Comparison of ENCODE assay signal across 13 cellular contexts in genomic region chr5:168860081-168860480, GRCh38.
"Had no signal": no experiment of that assay in that cellular context is flagged by ENCODE, and none has a peak within 500 bp of the region (broad histone marks: within the 10 kb centered on the region; RNA-seq: fewer than 3 reads in every experiment).

No MANE protein-coding gene starts in this region.

- ATAC-seq: effector memory CD8-positive, alpha-beta T cell; esophagus mucosa; foreskin keratinocyte; gastrocnemius medialis; gastroesophageal sphincter; heart left ventricle; heart right ventricle had no signal

- H3K27ac ChIP-seq: colonic mucosa, coronary artery, dorsolateral prefrontal cortex, epithelial cell of prostate, esophagus muscularis mucosa, esophagus squamous epithelium, foreskin keratinocyte, gastrocnemius medialis, gastroesophageal sphincter, heart left ventricle, heart right ventricle had no signal

- H3K36me3 ChIP-seq: colonic mucosa, esophagus muscularis mucosa, esophagus squamous epithelium, gastrocnemius medialis, gastroesophageal sphincter, heart left ventricle, heart right ventricle had no signal

- H3K9me3 ChIP-seq: colonic mucosa, esophagus muscularis mucosa, esophagus squamous epithelium, gastrocnemius medialis, gastroesophageal sphincter, heart left ventricle, heart right ventricle had no signal

- H3K4me3 ChIP-seq: colonic mucosa, coronary artery, dorsolateral prefrontal cortex, esophagus muscularis mucosa, esophagus squamous epithelium, gastrocnemius medialis, gastroesophageal sphincter, heart left ventricle, heart right ventricle had no signal

- H3K4me1 ChIP-seq: colonic mucosa, esophagus muscularis mucosa, esophagus squamous epithelium, foreskin keratinocyte, gastrocnemius medialis, gastroesophageal sphincter, heart left ventricle, heart right ventricle had no signal
